27 cellular contexts compared by ENCODE assay signal in the genomic region with DNA sequence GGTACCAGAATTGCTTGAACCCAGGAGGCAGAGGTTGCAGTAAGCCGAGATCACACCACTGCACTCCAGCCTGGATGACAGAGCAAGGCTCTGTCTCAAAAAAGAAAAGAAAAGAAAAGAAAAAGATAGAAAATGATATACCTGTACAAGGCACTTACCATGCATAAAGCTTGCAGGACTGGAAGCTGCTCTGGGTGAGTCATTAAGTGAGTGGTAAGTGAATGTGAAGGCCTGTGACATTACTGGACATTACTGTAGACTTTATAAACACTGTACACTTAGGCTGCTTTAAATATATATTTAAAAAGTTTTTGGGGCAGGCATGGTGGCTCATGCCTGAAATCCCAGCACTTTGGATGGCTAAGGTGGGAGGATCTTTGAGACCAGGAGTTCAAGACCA.
DNase-seq lines count a peak whose midpoint lies in the region; ATAC-seq and TF ChIP-seq lines count a peak whose summit lies in the region.
"Had no signal": no experiment of that assay in that cellular context is flagged by ENCODE, and none has a peak within 500 bp of the region (broad histone marks: within the 10 kb centered on the region; RNA-seq: fewer than 3 reads in every experiment).

No MANE protein-coding gene starts in this region.

- no peaks in the 10 kb centered on the region for H3K4me1 Mint-ChIP-seq in effector memory CD8-positive, alpha-beta T cell (ENCODE audit: low read depth in 2 of 2)
- H3K4me1 Mint-ChIP-seq in endodermal cell = no peaks in the 10 kb centered on the region
- H3K4me1 Mint-ChIP-seq: activated naive CD4-positive, alpha-beta T cell treated with anti-CD3 and anti-CD28 coated beads, Interleukin-2, amount 50 U/mL, for 24 hours; brain; CD4-positive, CD25-positive, alpha-beta regulatory T cell; stimulated activated naive B cell treated with anti-CD40 and anti-IgM and Interleukin-4, amounts not matched to agents 10 μg/mL and 1 μg/mL and 100 μg/mL, for 72 hours had no signal

- no peaks in the 10 kb centered on the region for H3K9me3 ChIP-seq in endodermal cell (ENCODE audit: control insufficient read depth, low read length)
- H3K9me3 ChIP-seq: left lung, testis had no signal

- no peak for ATAC-seq in effector memory CD8-positive, alpha-beta T cell (replicated peaks)
- no peak for ATAC-seq in GM19351 (IDR thresholded peaks at IDR 0.05; ENCODE audit: unreplicated experiment)
- ATAC-seq: activated T-cell treated with anti-CD3 and anti-CD28 coated beads, Interleukin-2, amount 50 U/mL, for 72 hours; left lung; natural killer cell treated with Interleukin-12 subunit alpha and Interleukin-12 subunit beta and Interleukin-15 and Interleukin-18, amount 100 ng/mL, for 72 hours; sciatic nerve; stimulated activated naive B cell treated with anti-CD40 and anti-IgM and Interleukin-4, amounts not matched to agents 10 μg/mL and 1 μg/mL and 100 μg/mL, for 72 hours had no signal

- no peak for TF ChIP-seq CTCF in endodermal cell (conservative IDR thresholded peaks at IDR 0.05)

- peaks cover 32% of the 10 kb centered on the region for H3K36me3 Mint-ChIP-seq in effector memory CD8-positive, alpha-beta T cell (ENCODE audit: insufficient read depth)
- peaks cover 23% of the 10 kb centered on the region for H3K36me3 Mint-ChIP-seq in endodermal cell (ENCODE audit: low read depth)

- H3K27me3 ChIP-seq in endodermal cell (ENCODE audit: control insufficient read depth, insufficient read depth, low read length, poor library complexity, severe bottlenecking) = peaks cover 14% of the 10 kb centered on the region
- H3K27me3 ChIP-seq: left lung, testis had no signal

- H3K9ac ChIP-seq in endodermal cell (ENCODE audit: extremely low read depth, low read length, poor library complexity, severe bottlenecking) = no peak overlapping the region
- H3K9ac ChIP-seq: KMS-11 had no signal

- H3K9me3 Mint-ChIP-seq in effector memory CD8-positive, alpha-beta T cell = no peaks in the 10 kb centered on the region
- H3K9me3 Mint-ChIP-seq in endodermal cell = no peaks in the 10 kb centered on the region
- H3K9me3 Mint-ChIP-seq: activated naive CD4-positive, alpha-beta T cell treated with anti-CD3 and anti-CD28 coated beads, Interleukin-2, amount 50 U/mL, for 24 hours; activated T-cell treated with anti-CD3 and anti-CD28 coated beads, Interleukin-2, amount 50 U/mL, for 72 hours; brain; CD4-positive, CD25-positive, alpha-beta regulatory T cell; dendritic cell treated with granulocyte-macrophage colony-stimulating factor and Interleukin-4, amounts not matched to agents 40 ng/mL and 50 ng/mL, for 4 days; natural killer cell treated with Interleukin-12 subunit alpha and Interleukin-12 subunit beta and Interleukin-15 and Interleukin-18, amount 100 ng/mL, for 72 hours; stimulated activated naive B cell treated with anti-CD40 and anti-IgM and Interleukin-4, amounts not matched to agents 10 μg/mL and 1 μg/mL and 100 μg/mL, for 72 hours had no signal

- H3K4me1 ChIP-seq in endodermal cell (ENCODE audit: control insufficient read depth, insufficient read depth, low read length) = no peaks in the 10 kb centered on the region
- H3K4me1 ChIP-seq: left lung, testis had no signal

- WGBS in endodermal cell (ENCODE audit: insufficient coverage in 1 of 2, insufficient read length in 1 of 2), 2 experiments = 100% methylated on average over 1 of the region's 1 CpG

- peaks cover 37% of the 10 kb centered on the region for H3K36me3 ChIP-seq in endodermal cell (ENCODE audit: control insufficient read depth, insufficient read depth, low read length)

- peak; percentile 67 for DNase-seq in EH (ENCODE audit: low read depth)
- peak; percentile 18 for DNase-seq in RPMI7951 (ENCODE audit: low read depth)
- DNase-seq in effector memory CD8-positive, alpha-beta T cell = no peak
- DNase-seq in iris pigment epithelial cell (ENCODE audit: low read depth) = peak; percentile 74
- no peak for DNase-seq in 8988T
- no peak for DNase-seq in stimulated activated CD8-positive, alpha-beta memory T cell treated with anti-CD3 and anti-CD28 coated beads, Interleukin-4, amount 100 ng/mL, for 48 hours
- DNase-seq in endodermal cell = no peak
- DNase-seq: activated CD4-positive, alpha-beta T cell treated with anti-CD3 and anti-CD28 coated beads for 1 hour; activated T-cell treated with anti-CD3 and anti-CD28 coated beads, Interleukin-2, amount 50 U/mL, for 72 hours; CD4-positive, CD25-positive, alpha-beta regulatory T cell; DMS 273 treated with DMSO at 0.1 percent for 48 hours; GF-D8; left lung; midbrain; NCI-H1048; NCI-H2029 treated with DMSO at 0.1 percent for 48 hours; NK-92 treated with Interleukin-12 subunit alpha and Interleukin-12 subunit beta, amount 100 ng/mL, for 24 hours; stimulated activated naive B cell treated with anti-CD40 and anti-IgM and Interleukin-4, amounts not matched to agents 10 μg/mL and 1 μg/mL and 100 μg/mL, for 72 hours; SW 1271; testis had no signal

- peak overlapping the region; percentile 33 to 72 for H3K27ac Mint-ChIP-seq in effector memory CD8-positive, alpha-beta T cell
- no peak overlapping the region for H3K27ac Mint-ChIP-seq in endodermal cell
- H3K27ac Mint-ChIP-seq: activated naive CD4-positive, alpha-beta T cell treated with anti-CD3 and anti-CD28 coated beads, Interleukin-2, amount 50 U/mL, for 24 hours; activated T-cell treated with anti-CD3 and anti-CD28 coated beads, Interleukin-2, amount 50 U/mL, for 72 hours; brain; CD4-positive, CD25-positive, alpha-beta regulatory T cell; dendritic cell treated with granulocyte-macrophage colony-stimulating factor and Interleukin-4, amounts not matched to agents 40 ng/mL and 50 ng/mL, for 4 days; natural killer cell treated with Interleukin-12 subunit alpha and Interleukin-12 subunit beta and Interleukin-15 and Interleukin-18, amount 100 ng/mL, for 72 hours; stimulated activated naive B cell treated with anti-CD40 and anti-IgM and Interleukin-4, amounts not matched to agents 10 μg/mL and 1 μg/mL and 100 μg/mL, for 72 hours had no signal

- H3K4me3 ChIP-seq in endodermal cell (ENCODE audit: low read length) = no peak overlapping the region
- H3K4me3 ChIP-seq: left lung, testis had no signal

- H3K27ac ChIP-seq in endodermal cell (ENCODE audit: low read depth, low read length) = no peak overlapping the region
- H3K27ac ChIP-seq: KMS-11, left lung, testis had no signal

- H3K4me3 Mint-ChIP-seq in effector memory CD8-positive, alpha-beta T cell = no peak overlapping the region
- no peak overlapping the region for H3K4me3 Mint-ChIP-seq in endodermal cell
- H3K4me3 Mint-ChIP-seq: activated naive CD4-positive, alpha-beta T cell treated with anti-CD3 and anti-CD28 coated beads, Interleukin-2, amount 50 U/mL, for 24 hours; activated T-cell treated with anti-CD3 and anti-CD28 coated beads, Interleukin-2, amount 50 U/mL, for 72 hours; brain; CD4-positive, CD25-positive, alpha-beta regulatory T cell; dendritic cell treated with granulocyte-macrophage colony-stimulating factor and Interleukin-4, amounts not matched to agents 40 ng/mL and 50 ng/mL, for 4 days; natural killer cell treated with Interleukin-12 subunit alpha and Interleukin-12 subunit beta and Interleukin-15 and Interleukin-18, amount 100 ng/mL, for 72 hours; stimulated activated naive B cell treated with anti-CD40 and anti-IgM and Interleukin-4, amounts not matched to agents 10 μg/mL and 1 μg/mL and 100 μg/mL, for 72 hours had no signal

- no peaks in the 10 kb centered on the region for H3K27me3 Mint-ChIP-seq in effector memory CD8-positive, alpha-beta T cell
- peaks cover 4% of the 10 kb centered on the region for H3K27me3 Mint-ChIP-seq in endodermal cell (ENCODE audit: insufficient read depth)
- H3K27me3 Mint-ChIP-seq: activated naive CD4-positive, alpha-beta T cell treated with anti-CD3 and anti-CD28 coated beads, Interleukin-2, amount 50 U/mL, for 24 hours; brain; CD4-positive, CD25-positive, alpha-beta regulatory T cell; dendritic cell treated with granulocyte-macrophage colony-stimulating factor and Interleukin-4, amounts not matched to agents 40 ng/mL and 50 ng/mL, for 4 days; natural killer cell treated with Interleukin-12 subunit alpha and Interleukin-12 subunit beta and Interleukin-15 and Interleukin-18, amount 100 ng/mL, for 72 hours; stimulated activated naive B cell treated with anti-CD40 and anti-IgM and Interleukin-4, amounts not matched to agents 10 μg/mL and 1 μg/mL and 100 μg/mL, for 72 hours had no signal

Comparison
In these comparisons a context has a peak if more than half of its experiments do, and no peak if none do; other contexts are left out.
1. DNase-seq: peak in EH (single experiment), RPMI7951 (single experiment) and iris pigment epithelial cell (single experiment); none in effector memory CD8-positive, alpha-beta T cell (0 of 3), 8988T (single experiment), stimulated activated CD8-positive, alpha-beta memory T cell treated with anti-CD3 and anti-CD28 coated beads, Interleukin-4, amount 100 ng/mL, for 48 hours (single experiment) and endodermal cell (single experiment).